ENCODE assay signal across 5 cellular contexts in the genomic region with DNA sequence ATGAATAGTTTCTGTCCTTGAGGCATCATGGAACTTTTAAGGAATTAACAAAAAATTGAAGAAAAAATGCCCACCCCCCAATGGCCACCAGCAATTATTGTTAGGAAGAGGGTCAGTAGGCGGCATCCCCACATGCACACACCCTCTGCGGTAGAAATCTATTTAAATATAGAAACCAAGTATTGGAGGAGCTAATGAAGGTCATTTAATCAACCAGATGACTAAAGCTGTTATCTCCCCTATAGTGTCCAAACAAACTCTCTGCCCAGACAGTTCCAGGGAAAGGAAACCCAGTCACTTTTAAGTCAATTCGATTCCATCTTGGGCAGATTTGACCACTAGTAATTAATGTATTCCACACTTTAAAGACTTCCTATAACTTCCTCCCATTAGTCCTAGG.
"Had no signal": no experiment of that assay in that cellular context is flagged by ENCODE, and none has a peak within 500 bp of the region (broad histone marks: within the 10 kb centered on the region; RNA-seq: fewer than 3 reads in every experiment).

No MANE protein-coding gene starts in this region.

- H3K27me3 Mint-ChIP-seq: IgD-negative memory B cell had no signal

- H3K4me3 Mint-ChIP-seq: IgD-negative memory B cell had no signal

- H3K4me1 Mint-ChIP-seq: IgD-negative memory B cell had no signal

- H3K4me3 ChIP-seq: K562 had no signal

- H3K27ac ChIP-seq: HL-60 had no signal

- H3K27ac Mint-ChIP-seq: IgD-negative memory B cell had no signal

- ATAC-seq: HepG2, K562 had no signal

- FAIRE-seq: HepG2, HTR-8/SVneo, K562 had no signal

- H3K9me3 Mint-ChIP-seq: IgD-negative memory B cell had no signal
